Comparison of ENCODE assay signal across 1 cellular context in the genomic region with DNA sequence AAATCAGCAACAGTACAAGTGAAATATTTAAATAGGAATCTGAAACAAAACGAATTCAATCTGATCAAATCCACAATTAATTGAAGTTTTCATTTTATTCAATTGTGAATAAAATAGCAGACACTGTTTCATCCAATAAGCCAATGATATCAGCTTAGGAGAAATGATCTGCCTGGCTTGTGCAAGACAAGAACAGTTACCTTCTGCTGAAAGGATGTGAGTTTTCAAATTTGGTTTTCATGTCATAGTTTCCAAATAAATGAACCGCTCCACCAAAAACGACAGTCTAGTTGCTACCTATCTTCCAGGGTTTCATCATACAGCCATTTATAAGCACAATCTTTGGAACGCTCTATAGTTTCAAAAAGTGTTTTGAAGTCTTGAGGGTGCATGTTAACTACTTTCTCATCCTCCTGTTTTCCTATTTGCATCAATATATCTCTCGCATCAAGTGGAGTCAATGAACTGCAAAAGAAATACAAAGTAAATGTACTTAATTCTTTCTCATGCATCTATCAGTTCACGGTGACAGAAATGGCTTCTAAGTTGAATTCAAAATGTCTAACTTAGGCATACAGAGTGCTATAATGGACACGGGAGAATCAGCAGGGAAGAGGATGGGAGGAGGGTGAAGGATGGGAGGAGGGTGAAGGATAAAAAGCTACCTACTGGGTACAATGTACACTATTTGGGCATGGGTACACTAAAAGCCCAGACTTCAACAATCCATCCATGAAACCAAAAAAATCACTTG.
TF ChIP-seq lines count a peak whose summit lies in the region.

No MANE protein-coding gene starts in this region.

TF ChIP-seq in GM23338, 12 proteins besides CTCF, POLR2A, EP300 and RAD21 (continued from another document):
- TF ChIP-seq, protein P1, sequence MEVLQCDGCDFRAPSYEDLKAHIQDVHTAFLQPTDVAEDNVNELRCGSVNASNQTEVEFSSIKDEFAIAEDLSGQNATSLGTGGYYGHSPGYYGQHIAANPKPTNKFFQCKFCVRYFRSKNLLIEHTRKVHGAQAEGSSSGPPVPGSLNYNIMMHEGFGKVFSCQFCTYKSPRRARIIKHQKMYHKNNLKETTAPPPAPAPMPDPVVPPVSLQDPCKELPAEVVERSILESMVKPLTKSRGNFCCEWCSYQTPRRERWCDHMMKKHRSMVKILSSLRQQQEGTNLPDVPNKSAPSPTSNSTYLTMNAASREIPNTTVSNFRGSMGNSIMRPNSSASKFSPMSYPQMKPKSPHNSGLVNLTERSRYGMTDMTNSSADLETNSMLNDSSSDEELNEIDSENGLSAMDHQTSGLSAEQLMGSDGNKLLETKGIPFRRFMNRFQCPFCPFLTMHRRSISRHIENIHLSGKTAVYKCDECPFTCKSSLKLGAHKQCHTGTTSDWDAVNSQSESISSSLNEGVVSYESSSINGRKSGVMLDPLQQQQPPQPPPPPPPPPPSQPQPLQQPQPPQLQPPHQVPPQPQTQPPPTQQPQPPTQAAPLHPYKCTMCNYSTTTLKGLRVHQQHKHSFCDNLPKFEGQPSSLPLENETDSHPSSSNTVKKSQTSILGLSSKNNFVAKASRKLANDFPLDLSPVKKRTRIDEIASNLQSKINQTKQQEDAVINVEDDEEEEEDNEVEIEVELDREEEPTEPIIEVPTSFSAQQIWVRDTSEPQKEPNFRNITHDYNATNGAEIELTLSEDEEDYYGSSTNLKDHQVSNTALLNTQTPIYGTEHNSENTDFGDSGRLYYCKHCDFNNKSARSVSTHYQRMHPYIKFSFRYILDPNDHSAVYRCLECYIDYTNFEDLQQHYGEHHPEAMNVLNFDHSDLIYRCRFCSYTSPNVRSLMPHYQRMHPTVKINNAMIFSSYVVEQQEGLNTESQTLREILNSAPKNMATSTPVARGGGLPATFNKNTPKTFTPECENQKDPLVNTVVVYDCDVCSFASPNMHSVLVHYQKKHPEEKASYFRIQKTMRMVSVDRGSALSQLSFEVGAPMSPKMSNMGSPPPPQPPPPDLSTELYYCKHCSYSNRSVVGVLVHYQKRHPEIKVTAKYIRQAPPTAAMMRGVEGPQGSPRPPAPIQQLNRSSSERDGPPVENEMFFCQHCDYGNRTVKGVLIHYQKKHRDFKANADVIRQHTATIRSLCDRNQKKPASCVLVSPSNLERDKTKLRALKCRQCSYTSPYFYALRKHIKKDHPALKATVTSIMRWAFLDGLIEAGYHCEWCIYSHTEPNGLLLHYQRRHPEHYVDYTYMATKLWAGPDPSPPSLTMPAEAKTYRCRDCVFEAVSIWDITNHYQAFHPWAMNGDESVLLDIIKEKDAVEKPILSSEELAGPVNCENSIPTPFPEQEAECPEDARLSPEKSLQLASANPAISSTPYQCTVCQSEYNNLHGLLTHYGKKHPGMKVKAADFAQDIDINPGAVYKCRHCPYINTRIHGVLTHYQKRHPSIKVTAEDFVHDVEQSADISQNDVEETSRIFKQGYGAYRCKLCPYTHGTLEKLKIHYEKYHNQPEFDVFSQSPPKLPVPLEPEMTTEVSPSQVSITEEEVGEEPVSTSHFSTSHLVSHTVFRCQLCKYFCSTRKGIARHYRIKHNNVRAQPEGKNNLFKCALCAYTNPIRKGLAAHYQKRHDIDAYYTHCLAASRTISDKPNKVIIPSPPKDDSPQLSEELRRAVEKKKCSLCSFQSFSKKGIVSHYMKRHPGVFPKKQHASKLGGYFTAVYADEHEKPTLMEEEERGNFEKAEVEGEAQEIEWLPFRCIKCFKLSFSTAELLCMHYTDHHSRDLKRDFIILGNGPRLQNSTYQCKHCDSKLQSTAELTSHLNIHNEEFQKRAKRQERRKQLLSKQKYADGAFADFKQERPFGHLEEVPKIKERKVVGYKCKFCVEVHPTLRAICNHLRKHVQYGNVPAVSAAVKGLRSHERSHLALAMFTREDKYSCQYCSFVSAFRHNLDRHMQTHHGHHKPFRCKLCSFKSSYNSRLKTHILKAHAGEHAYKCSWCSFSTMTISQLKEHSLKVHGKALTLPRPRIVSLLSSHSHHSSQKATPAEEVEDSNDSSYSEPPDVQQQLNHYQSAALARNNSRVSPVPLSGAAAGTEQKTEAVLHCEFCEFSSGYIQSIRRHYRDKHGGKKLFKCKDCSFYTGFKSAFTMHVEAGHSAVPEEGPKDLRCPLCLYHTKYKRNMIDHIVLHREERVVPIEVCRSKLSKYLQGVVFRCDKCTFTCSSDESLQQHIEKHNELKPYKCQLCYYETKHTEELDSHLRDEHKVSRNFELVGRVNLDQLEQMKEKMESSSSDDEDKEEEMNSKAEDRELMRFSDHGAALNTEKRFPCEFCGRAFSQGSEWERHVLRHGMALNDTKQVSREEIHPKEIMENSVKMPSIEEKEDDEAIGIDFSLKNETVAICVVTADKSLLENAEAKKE (CRISPR knock-in tag; IDR thresholded peaks at IDR 0.05) = no peak
- TF ChIP-seq JUNB (IDR thresholded peaks at IDR 0.05; ENCODE audit: unreplicated experiment) = no peak
